ENCODE assay signal across 16 cellular contexts in genomic region chrX:40434443-40434842, GRCh38.
DNase-seq lines count a peak whose midpoint lies in the region; ATAC-seq, FAIRE-seq and TF ChIP-seq lines count a peak whose summit lies in the region.
"Had no signal": no experiment of that assay in that cellular context is flagged by ENCODE, and none has a peak within 500 bp of the region (broad histone marks: within the 10 kb centered on the region; RNA-seq: fewer than 3 reads in every experiment).

No MANE protein-coding gene starts in this region.

- H2BK20ac ChIP-seq in H9 (ENCODE audit: low read depth, low read length, poor library complexity, severe bottlenecking) = no peak overlapping the region

- in situ Hi-C loops in K562 (cut with MboI) = no loop called here

- POLR2A ChIA-PET in K562 (lab: Yijun Ruan, JAX) = interaction anchor here (0.7 to 0.9 kb wide), 2 partner anchors 44 to 581 kb away, joined by 3 to 4 read pairs; no protein-coding TSS in a partner anchor
- POLR2A ChIA-PET in CD8-positive, alpha-beta T cell (lab: Charles Lee) = no interaction called here

- TF ChIP-seq POLR2A in K562 (conservative IDR thresholded peaks at IDR 0.05) (no peak), prostate gland (IDR thresholded peaks at IDR 0.05) (no peak)

- no peak overlapping the region for H2BK120ac ChIP-seq in H9 (ENCODE audit: low read depth, low read length, poor library complexity, severe bottlenecking)

- H3K4me1 ChIP-seq in H9 (ENCODE audit: insufficient read depth, low read length) = peaks cover 8% of the 10 kb centered on the region; the same call in 1 of the 2 replicates
- H3K4me1 ChIP-seq in K562 (replicated peaks in 1 of 2; ENCODE audit: control insufficient read depth in 2 of 2, insufficient read depth in 2 of 2, low read length in 2 of 2) = peaks cover 13 to 14% of the 10 kb centered on the region in 2 experiments; a peak in 3 of 5 replicates
- peaks cover 11% of the 10 kb centered on the region; the same call in 1 of the 2 replicates for H3K4me1 ChIP-seq in iPS-20b (ENCODE audit: insufficient read depth, low read length)
- no peaks in the 10 kb centered on the region for H3K4me1 ChIP-seq in prostate gland (replicated peaks)
- no peaks in the 10 kb centered on the region for H3K4me1 ChIP-seq in CD8-positive, alpha-beta T cell (ENCODE audit: insufficient read depth, low read length)

- CTCF ChIA-PET in K562 (lab: Yijun Ruan, JAX; ENCODE audit: low intra/inter-chr PET ratio) = no interaction called here
- CTCF ChIA-PET in CD8-positive, alpha-beta T cell (lab: Charles Lee) = interaction anchor here (0.7 kb wide), 1 partner anchor 13 kb away, joined by 3 read pairs; no protein-coding TSS in a partner anchor

- no peaks in the 10 kb centered on the region for H3K23me2 ChIP-seq in H9 (ENCODE audit: insufficient read length, low read depth, low read length, poor library complexity, severe bottlenecking)

- H3K4me2 ChIP-seq in H9 (ENCODE audit: insufficient read depth, insufficient read length, low read length) = no peak overlapping the region
- peak overlapping the region; percentile 74 for H3K4me2 ChIP-seq in K562 (ENCODE audit: insufficient read depth, low read length)
- H3K4me2 ChIP-seq: PC-9 had no signal

- peaks cover 1% of the 10 kb centered on the region for H3K27me3 Mint-ChIP-seq in H9 (ENCODE audit: low read depth)
- H3K27me3 Mint-ChIP-seq in CD8-positive, alpha-beta T cell (ENCODE audit: low read depth) = no peaks in the 10 kb centered on the region

- ATAC-seq in K562 = peak; percentile 68
- ATAC-seq in GM19452 (IDR thresholded peaks at IDR 0.05; ENCODE audit: unreplicated experiment) = no peak
- ATAC-seq in CD8-positive, alpha-beta T cell = no peak

- peak overlapping the region in 1 of 2 experiments; percentile 17; a peak in 1 of 5 replicates for H3K4me3 Mint-ChIP-seq in H9
- H3K4me3 Mint-ChIP-seq in CD8-positive, alpha-beta T cell = no peak overlapping the region
- H3K4me3 Mint-ChIP-seq: activated T-cell treated with anti-CD3 and anti-CD28 coated beads, Interleukin-2, amount 50 U/mL, for 24 hours had no signal

- no peaks in the 10 kb centered on the region for H3K79me2 ChIP-seq in H9 (ENCODE audit: insufficient read depth, low read length)
- H3K79me2 ChIP-seq in K562 (ENCODE audit: control insufficient read depth, insufficient read depth, low read length) = no peaks in the 10 kb centered on the region

- H3K56ac ChIP-seq in H9 (ENCODE audit: insufficient read length, low read depth, low read length) = no peak overlapping the region

- H2BK12ac ChIP-seq in H9 (ENCODE audit: insufficient read length, low read depth, low read length) = peak overlapping the region; percentile 60

- no peaks in the 10 kb centered on the region for H3K36me3 ChIP-seq in K562 (ENCODE audit: control insufficient read depth, insufficient read depth, low read length)
- H3K36me3 ChIP-seq in iPS-20b (ENCODE audit: insufficient read depth, low read depth, low read length) = no peaks in the 10 kb centered on the region
- H3K36me3 ChIP-seq in prostate gland = no peaks in the 10 kb centered on the region
- H3K36me3 ChIP-seq in CD8-positive, alpha-beta T cell (ENCODE audit: insufficient read depth, low read length) = no peaks in the 10 kb centered on the region
- H3K36me3 ChIP-seq: stomach had no signal

- no peak overlapping the region for H3K9ac ChIP-seq in H9 (ENCODE audit: extremely low read depth, insufficient read length, low read length)
- H3K9ac ChIP-seq in K562 (ENCODE audit: insufficient read depth in 1 of 2, low read depth in 2 of 2, low read length in 2 of 2) = peak overlapping the region; percentile 62 to 70; a peak in 3 of 4 replicates
- peak overlapping the region; percentile 48; the same call in 1 of the 2 replicates for H3K9ac ChIP-seq in iPS-20b (ENCODE audit: low read depth, low read length)

- H3K14ac ChIP-seq in H9 (ENCODE audit: insufficient read depth, low read length) = peak overlapping the region; percentile 8; the same call in 1 of the 2 replicates

- H3K36me3 Mint-ChIP-seq in H9 (ENCODE audit: insufficient read depth in 1 of 3, low read depth in 3 of 3) = peaks cover 5 to 25% (median 22%) of the 10 kb centered on the region in 3 experiments
- H3K36me3 Mint-ChIP-seq in CD8-positive, alpha-beta T cell = no peaks in the 10 kb centered on the region

- no peak for TF ChIP-seq RAD21 in K562 (CRISPR knock-in tag; conservative IDR thresholded peaks at IDR 0.05 in 1 of 2, IDR thresholded peaks at IDR 0.05 in 1 of 2)

- no peak overlapping the region for H4K8ac ChIP-seq in H9 (replicated peaks; ENCODE audit: insufficient read length, low read depth, low read length)

- FAIRE-seq in K562 (lab: Jason Lieb, UNC) = no peak
- FAIRE-seq: GM18507 had no signal

- H4K5ac ChIP-seq in H9 (ENCODE audit: insufficient read length, low read depth, low read length) = no peak overlapping the region

- peak overlapping the region; percentile 80 for H3T11ph ChIP-seq in H9 (ENCODE audit: low read length)

- H4K20me1 ChIP-seq in H9 (ENCODE audit: control insufficient read depth, insufficient read depth, insufficient read length) = no peaks in the 10 kb centered on the region
- no peaks in the 10 kb centered on the region for H4K20me1 ChIP-seq in K562 (replicated peaks; ENCODE audit: control insufficient read depth, insufficient read depth, low read length)

- H3K4ac ChIP-seq in H9 (ENCODE audit: low read depth, low read length) = no peak overlapping the region

- no peaks in the 10 kb centered on the region for H3K27me3 ChIP-seq in H9 (ENCODE audit: insufficient read depth, low read length)
- H3K27me3 ChIP-seq in K562 (ENCODE audit: control insufficient read depth in 2 of 2, insufficient read depth in 2 of 2, low read length in 2 of 2) = no peaks in the 10 kb centered on the region
- H3K27me3 ChIP-seq in iPS-20b (ENCODE audit: insufficient read depth, low read length) = no peaks in the 10 kb centered on the region
- no peaks in the 10 kb centered on the region for H3K27me3 ChIP-seq in prostate gland (replicated peaks; ENCODE audit: insufficient read depth)
- no peaks in the 10 kb centered on the region for H3K27me3 ChIP-seq in CD8-positive, alpha-beta T cell (ENCODE audit: insufficient read depth, low read length)
- H3K27me3 ChIP-seq: stomach had no signal

- H3K4me3 ChIP-seq in K562 (peak overlapping the region; percentile 13; the same call in 1 of the 2 replicates), iPS-20b (ENCODE audit: low read length) (no peak overlapping the region), prostate gland (no peak overlapping the region)
- no peak overlapping the region for H3K4me3 ChIP-seq in CD8-positive, alpha-beta T cell (ENCODE audit: low read depth, low read length)
- H3K4me3 ChIP-seq: PC-9, stomach had no signal

- no peak for TF ChIP-seq EP300 in K562 (IDR thresholded peaks at IDR 0.05; ENCODE audit: low read length)

- H2AFZ ChIP-seq in H9 (ENCODE audit: low read length) = no peak overlapping the region
- H2AFZ ChIP-seq in K562 (ENCODE audit: low read depth, low read length) = peak overlapping the region; percentile 87
- H2AFZ ChIP-seq: PC-9 had no signal

- H2BK5ac ChIP-seq in H9 (ENCODE audit: insufficient read length, low read length) = no peak overlapping the region

- H2AK5ac ChIP-seq in H9 (ENCODE audit: insufficient read length, low read length) = no peak overlapping the region

- no peaks in the 10 kb centered on the region for H3K79me1 ChIP-seq in H9 (ENCODE audit: insufficient read depth, low read depth, low read length, poor library complexity, severe bottlenecking)

- no peaks in the 10 kb centered on the region for H3K9me3 ChIP-seq in H9 (ENCODE audit: control insufficient read depth, low read depth, low read length)
- no peaks in the 10 kb centered on the region for H3K9me3 ChIP-seq in K562 (replicated peaks; ENCODE audit: control insufficient read depth, insufficient read depth, low read depth, low read length)
- no peaks in the 10 kb centered on the region; the same call in 1 of the 2 replicates for H3K9me3 ChIP-seq in iPS-20b (ENCODE audit: insufficient read depth, low read depth, low read length)
- no peaks in the 10 kb centered on the region for H3K9me3 ChIP-seq in prostate gland
- no peaks in the 10 kb centered on the region for H3K9me3 ChIP-seq in CD8-positive, alpha-beta T cell (ENCODE audit: low read length)

- H4K91ac ChIP-seq in H9 (ENCODE audit: insufficient read length, low read depth, low read length) = no peak overlapping the region

- DNase-seq in H9 (no peak), K562 (ENCODE audit: extremely low read depth in 1 of 4, low spot score in 3 of 4) (no peak), prostate gland (ENCODE audit: low spot score) (peak; percentile 4), superior temporal gyrus (ENCODE audit: extremely low spot score) (no peak), SIG-M5 (lab: John Stamatoyannopoulos, UW) (no peak)
- DNase-seq in CD8-positive, alpha-beta T cell = no peak
- DNase-seq: activated CD4-positive, CD25-positive, alpha-beta regulatory T cell treated with anti-CD3 and anti-CD28 coated beads, Interleukin-2, amount 50 U/mL, for 72 hours; activated naive CD4-positive, alpha-beta T cell treated with Interleukin-2 at 50 U/mL for 16 hours; activated T-cell treated with anti-CD3 and anti-CD28 coated beads, Interleukin-2, amount 50 U/mL, for 24 hours; amniotic stem cell; NCI-H748 treated with DMSO at 0.1 percent for 48 hours; PC-9; stomach had no signal

- H3K9me1 ChIP-seq in K562 (ENCODE audit: control insufficient read depth, insufficient read depth, low read length) = peaks cover 3% of the 10 kb centered on the region

- H3K18ac ChIP-seq in H9 (ENCODE audit: insufficient read length, low read depth, low read length) = no peak overlapping the region

- BruUV-seq in K562 (replicated peaks; lab: Mats Ljungman, UMichigan) = no TSS peak

- WGBS in H9 (ENCODE audit: extremely low coverage, insufficient read length, low lambda C conversion rate) = no CpG with 5 or more reads among the region's 6 CpGs
- WGBS in K562 (ENCODE audit: insufficient coverage, low coverage, missing lambda C conversion rate) = 5% methylated on average over 4 of the region's 6 CpGs
- 46% methylated on average over 5 of the region's 6 CpGs for WGBS in prostate gland

- H3K27ac Mint-ChIP-seq in H9 = 0 out of 7 replicates have a peak overlapping the region, but pooled peaks of 1 of the 3 experiments have one; percentile 18
- no peak overlapping the region for H3K27ac Mint-ChIP-seq in CD8-positive, alpha-beta T cell
- H3K27ac Mint-ChIP-seq: activated T-cell treated with anti-CD3 and anti-CD28 coated beads, Interleukin-2, amount 50 U/mL, for 24 hours had no signal

- intact Hi-C loops in K562 (cut with micrococcal nuclease) (no loop called here), prostate gland (cut with DNase I) (no loop called here)
- intact Hi-C loops in CD8-positive, alpha-beta T cell (cut with DNase I, micrococcal nuclease) = no loop called here

- H3K4me1 Mint-ChIP-seq in H9 = peaks cover 13 to 14% of the 10 kb centered on the region in 2 experiments
- no peaks in the 10 kb centered on the region for H3K4me1 Mint-ChIP-seq in CD8-positive, alpha-beta T cell (ENCODE audit: low read depth)

- H3K9me3 Mint-ChIP-seq in H9 = peaks cover 82 to 83% of the 10 kb centered on the region in 2 experiments
- H3K9me3 Mint-ChIP-seq in CD8-positive, alpha-beta T cell = no peaks in the 10 kb centered on the region
- H3K9me3 Mint-ChIP-seq: activated T-cell treated with anti-CD3 and anti-CD28 coated beads, Interleukin-2, amount 50 U/mL, for 24 hours had no signal

- H3K27ac ChIP-seq in H9 (ENCODE audit: insufficient read length, low read depth, low read length) = no peak overlapping the region
- peak overlapping the region; percentile 72; the same call in 2 of the 3 replicates for H3K27ac ChIP-seq in K562 (ENCODE audit: extremely low read depth, low read depth, low read length)
- H3K27ac ChIP-seq in iPS-20b (ENCODE audit: low read length) = no peak overlapping the region
- H3K27ac ChIP-seq in prostate gland = no peak overlapping the region
- no peak overlapping the region for H3K27ac ChIP-seq in CD8-positive, alpha-beta T cell (ENCODE audit: low read depth, low read length)
- H3K27ac ChIP-seq: PC-9, stomach had no signal

- H3K23ac ChIP-seq in H9 (ENCODE audit: insufficient read length, low read depth, low read length) = no peak overlapping the region

- TF ChIP-seq CTCF in H9 (conservative IDR thresholded peaks at IDR 0.05) (no peak), K562 (IDR thresholded peaks at IDR 0.05 in 2 of 3, conservative IDR thresholded peaks at IDR 0.05 in 1 of 3; ENCODE audit: insufficient read depth in 2 of 3, low read depth in 1 of 3, low read length in 3 of 3) (no peak), prostate gland (IDR thresholded peaks at IDR 0.05) (no peak)
- no peak for TF ChIP-seq CTCF in CD8-positive, alpha-beta T cell (IDR thresholded peaks at IDR 0.05)

- H2BK15ac ChIP-seq in H9 (ENCODE audit: low read depth, low read length) = no peak overlapping the region
